11 cellular contexts compared by ENCODE assay signal in the genomic region with DNA sequence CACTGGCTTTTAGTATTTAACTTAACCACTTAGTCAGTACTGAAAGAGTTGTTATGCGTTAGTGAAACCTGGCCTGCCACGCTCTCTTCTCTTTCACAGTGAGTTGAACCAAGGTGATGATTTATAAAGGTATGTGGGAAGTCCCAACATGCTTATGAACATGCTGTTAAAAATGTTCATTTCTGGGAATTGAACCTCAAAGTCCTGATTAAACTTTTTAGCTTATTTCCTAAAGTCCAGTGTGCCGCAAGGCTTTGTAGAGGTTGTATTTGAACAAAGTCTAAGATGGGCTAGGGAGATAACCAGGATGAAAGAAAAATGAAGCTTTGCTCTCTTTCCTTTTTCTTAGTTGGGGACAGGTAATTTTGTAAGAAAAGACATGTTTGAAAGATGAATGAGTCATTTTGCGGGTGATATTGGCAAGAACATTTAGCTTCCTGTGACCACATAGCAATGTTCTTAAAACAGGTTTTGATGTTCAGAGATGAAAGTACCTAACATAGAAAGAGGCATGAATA.
DNase-seq lines count a peak whose midpoint lies in the region; ATAC-seq and TF ChIP-seq lines count a peak whose summit lies in the region.
"Had no signal": no experiment of that assay in that cellular context is flagged by ENCODE, and none has a peak within 500 bp of the region (broad histone marks: within the 10 kb centered on the region; RNA-seq: fewer than 3 reads in every experiment).

No MANE protein-coding gene starts in this region.

- POLR2A ChIA-PET in CD4-positive, alpha-beta memory T cell (lab: Charles Lee; ENCODE audit: partially characterized antibody), result no interaction called here
- POLR2A ChIA-PET in activated CD8-positive, alpha-beta T cell treated with anti-CD3 and anti-CD28 coated beads for 36 hours (lab: Charles Lee), result no interaction called here
- POLR2A ChIA-PET in SK-N-SH (lab: Yijun Ruan, JAX), result no interaction called here

- H3K27ac ChIP-seq in CD4-positive, alpha-beta memory T cell (ENCODE audit: low read depth, low read length), result no peak overlapping the region
- no peak overlapping the region for H3K27ac ChIP-seq in SK-N-SH (ENCODE audit: low read depth in 2 of 2, low read length in 1 of 2)
- H3K27ac ChIP-seq: C4-2B, neutrophil, SJSA1 had no signal

- H3K9me3 ChIP-seq in CD4-positive, alpha-beta memory T cell (ENCODE audit: control insufficient read depth in 1 of 2, low read length in 2 of 2), result no peaks in the 10 kb centered on the region
- H3K9me3 ChIP-seq in SK-N-SH, result no peaks in the 10 kb centered on the region
- H3K9me3 ChIP-seq: neutrophil, SJSA1 had no signal

- no peak overlapping the region for H3K4me3 Mint-ChIP-seq in CD4-positive, alpha-beta memory T cell
- no peak overlapping the region for H3K4me3 Mint-ChIP-seq in activated CD8-positive, alpha-beta T cell treated with anti-CD3 and anti-CD28 coated beads for 36 hours

- peaks cover 0 to 6% (median 4%) of the 10 kb centered on the region in 4 donors for H3K4me1 Mint-ChIP-seq in CD4-positive, alpha-beta memory T cell
- H3K4me1 Mint-ChIP-seq in activated CD8-positive, alpha-beta T cell treated with anti-CD3 and anti-CD28 coated beads for 36 hours (ENCODE audit: low read depth), result peaks cover 10% of the 10 kb centered on the region

- H3K36me3 Mint-ChIP-seq in CD4-positive, alpha-beta memory T cell, result no peaks in the 10 kb centered on the region
- H3K36me3 Mint-ChIP-seq in activated CD8-positive, alpha-beta T cell treated with anti-CD3 and anti-CD28 coated beads for 36 hours (ENCODE audit: low read depth), result no peaks in the 10 kb centered on the region

- H3K27ac Mint-ChIP-seq in CD4-positive, alpha-beta memory T cell, result peak overlapping the region in 1 of 7 donors; percentile 22
- H3K27ac Mint-ChIP-seq in activated CD8-positive, alpha-beta T cell treated with anti-CD3 and anti-CD28 coated beads for 36 hours, result peak overlapping the region; percentile 50

- H3K27me3 Mint-ChIP-seq in CD4-positive, alpha-beta memory T cell, result no peaks in the 10 kb centered on the region
- peaks cover 2% of the 10 kb centered on the region for H3K27me3 Mint-ChIP-seq in activated CD8-positive, alpha-beta T cell treated with anti-CD3 and anti-CD28 coated beads for 36 hours

- H3K9me3 Mint-ChIP-seq in CD4-positive, alpha-beta memory T cell, result peaks cover 0 to 2% (median 0%) of the 10 kb centered on the region in 8 donors
- no peaks in the 10 kb centered on the region for H3K9me3 Mint-ChIP-seq in activated CD8-positive, alpha-beta T cell treated with anti-CD3 and anti-CD28 coated beads for 36 hours

- TF ChIP-seq CTCF in activated CD8-positive, alpha-beta T cell treated with anti-CD3 and anti-CD28 coated beads for 36 hours (IDR thresholded peaks at IDR 0.05), result no peak
- TF ChIP-seq CTCF in SK-N-SH (IDR thresholded peaks at IDR 0.05), result no peak

- H3K36me3 ChIP-seq in CD4-positive, alpha-beta memory T cell (ENCODE audit: insufficient read depth, low read length), result no peaks in the 10 kb centered on the region
- no peaks in the 10 kb centered on the region for H3K36me3 ChIP-seq in H7 (replicated peaks; ENCODE audit: control insufficient read depth, insufficient read depth, low read length)
- H3K36me3 ChIP-seq in SK-N-SH (replicated peaks in 1 of 2; ENCODE audit: control insufficient read depth in 1 of 2, insufficient read depth in 2 of 2, low read length in 1 of 2), result no peaks in the 10 kb centered on the region
- H3K36me3 ChIP-seq: neutrophil, SJSA1 had no signal

- no peaks in the 10 kb centered on the region for H3K9me2 ChIP-seq in SK-N-SH

- peak in 4 of 5 donors; percentile 1 to 8 (median 1) for DNase-seq in CD4-positive, alpha-beta memory T cell
- DNase-seq in activated CD8-positive, alpha-beta T cell treated with anti-CD3 and anti-CD28 coated beads for 36 hours, result peak; percentile 56
- no peak for DNase-seq in SIG-M5 (lab: John Stamatoyannopoulos, UW)
- DNase-seq in H7, result no peak
- DNase-seq in SK-N-SH, result no peak
- DNase-seq in KG1 (lab: John Stamatoyannopoulos, UW), result no peak

- TF ChIP-seq EP300 in SK-N-SH (IDR thresholded peaks at IDR 0.05; ENCODE audit: borderline replicate concordance in 1 of 2, low read depth in 1 of 2, low read length in 1 of 2), result no peak

- H3K4me2 ChIP-seq in SK-N-SH, result no peak overlapping the region

- no peak overlapping the region for H3K9ac ChIP-seq in SK-N-SH

- H3K4me1 ChIP-seq in CD4-positive, alpha-beta memory T cell (ENCODE audit: insufficient read depth, low read length), result no peaks in the 10 kb centered on the region
- no peaks in the 10 kb centered on the region for H3K4me1 ChIP-seq in SK-N-SH (ENCODE audit: control insufficient read depth in 1 of 2, insufficient read depth in 2 of 2, low read depth in 1 of 2, low read length in 1 of 2)
- H3K4me1 ChIP-seq: SJSA1 had no signal

- H2AFZ ChIP-seq in SK-N-SH (ENCODE audit: low read depth), result no peak overlapping the region

- H3F3A ChIP-seq in SK-N-SH (replicated peaks; ENCODE audit: insufficient read depth), result no peaks in the 10 kb centered on the region

- CTCF ChIA-PET in CD4-positive, alpha-beta memory T cell (lab: Charles Lee; ENCODE audit: partially characterized antibody), result no interaction called here
- CTCF ChIA-PET in activated CD8-positive, alpha-beta T cell treated with anti-CD3 and anti-CD28 coated beads for 36 hours (lab: Charles Lee), result interaction anchor here (0.8 kb wide), 1 partner anchor 152 kb away, joined by 3 read pairs; no protein-coding TSS in a partner anchor
- CTCF ChIA-PET in SK-N-SH (lab: Yijun Ruan, JAX), result interaction anchor here (1.4 kb wide), 1 partner anchor 8 kb away, joined by 3 read pairs; no protein-coding TSS in a partner anchor

- no peaks in the 10 kb centered on the region for H3K79me2 ChIP-seq in SK-N-SH (ENCODE audit: insufficient read depth)

- no peak overlapping the region for H3K4me3 ChIP-seq in CD4-positive, alpha-beta memory T cell (ENCODE audit: low read length in 2 of 2)
- H3K4me3 ChIP-seq in H7 (ENCODE audit: insufficient read depth, low read depth, low read length) (no peak overlapping the region), SK-N-SH (ENCODE audit: low read depth in 2 of 2, low read length in 1 of 2) (no peak overlapping the region)
- H3K4me3 ChIP-seq: SJSA1 had no signal

- no peaks in the 10 kb centered on the region for H4K20me1 ChIP-seq in SK-N-SH (ENCODE audit: insufficient read depth)

- intact Hi-C loops in CD4-positive, alpha-beta memory T cell (cut with micrococcal nuclease), result no loop called here
- intact Hi-C loops in activated CD8-positive, alpha-beta T cell treated with anti-CD3 and anti-CD28 coated beads for 36 hours (cut with micrococcal nuclease), result no loop called here

- peak; percentile 86 for ATAC-seq in GM19351 (IDR thresholded peaks at IDR 0.05; ENCODE audit: unreplicated experiment)
- peak; percentile 91 for ATAC-seq in HG02981 (IDR thresholded peaks at IDR 0.05; ENCODE audit: unreplicated experiment)
- peak; percentile 92 for ATAC-seq in activated CD8-positive, alpha-beta T cell treated with anti-CD3 and anti-CD28 coated beads for 36 hours

- H3K27me3 ChIP-seq in CD4-positive, alpha-beta memory T cell (ENCODE audit: insufficient read depth, low read length), result no peaks in the 10 kb centered on the region
- H3K27me3 ChIP-seq in H7 (ENCODE audit: control insufficient read depth, insufficient read depth, low read length) (no peaks in the 10 kb centered on the region), SK-N-SH (ENCODE audit: insufficient read depth) (no peaks in the 10 kb centered on the region)
- H3K27me3 ChIP-seq: neutrophil, SJSA1 had no signal

- WGBS in SK-N-SH (ENCODE audit: low lambda C conversion rate), result 9% methylated on average over 4 of the region's 4 CpGs

- TF ChIP-seq RAD21 in SK-N-SH (IDR thresholded peaks at IDR 0.05; ENCODE audit: low read length), result no peak

TF ChIP-seq in SK-N-SH, 30 proteins besides CTCF, POLR2A, EP300 and RAD21:
- TF ChIP-seq FOSL2 (IDR thresholded peaks at IDR 0.05; ENCODE audit: borderline replicate concordance, low read depth) (no peak), EZH2phosphoT487 (IDR thresholded peaks at IDR 0.05; ENCODE audit: borderline replicate concordance, low read depth) (no peak), GABPA (IDR thresholded peaks at IDR 0.05; ENCODE audit: low read depth) (no peak), NFIC (IDR thresholded peaks at IDR 0.05; ENCODE audit: borderline replicate concordance) (no peak), ELF1 (IDR thresholded peaks at IDR 0.05) (no peak)
- TF ChIP-seq, protein P1, sequence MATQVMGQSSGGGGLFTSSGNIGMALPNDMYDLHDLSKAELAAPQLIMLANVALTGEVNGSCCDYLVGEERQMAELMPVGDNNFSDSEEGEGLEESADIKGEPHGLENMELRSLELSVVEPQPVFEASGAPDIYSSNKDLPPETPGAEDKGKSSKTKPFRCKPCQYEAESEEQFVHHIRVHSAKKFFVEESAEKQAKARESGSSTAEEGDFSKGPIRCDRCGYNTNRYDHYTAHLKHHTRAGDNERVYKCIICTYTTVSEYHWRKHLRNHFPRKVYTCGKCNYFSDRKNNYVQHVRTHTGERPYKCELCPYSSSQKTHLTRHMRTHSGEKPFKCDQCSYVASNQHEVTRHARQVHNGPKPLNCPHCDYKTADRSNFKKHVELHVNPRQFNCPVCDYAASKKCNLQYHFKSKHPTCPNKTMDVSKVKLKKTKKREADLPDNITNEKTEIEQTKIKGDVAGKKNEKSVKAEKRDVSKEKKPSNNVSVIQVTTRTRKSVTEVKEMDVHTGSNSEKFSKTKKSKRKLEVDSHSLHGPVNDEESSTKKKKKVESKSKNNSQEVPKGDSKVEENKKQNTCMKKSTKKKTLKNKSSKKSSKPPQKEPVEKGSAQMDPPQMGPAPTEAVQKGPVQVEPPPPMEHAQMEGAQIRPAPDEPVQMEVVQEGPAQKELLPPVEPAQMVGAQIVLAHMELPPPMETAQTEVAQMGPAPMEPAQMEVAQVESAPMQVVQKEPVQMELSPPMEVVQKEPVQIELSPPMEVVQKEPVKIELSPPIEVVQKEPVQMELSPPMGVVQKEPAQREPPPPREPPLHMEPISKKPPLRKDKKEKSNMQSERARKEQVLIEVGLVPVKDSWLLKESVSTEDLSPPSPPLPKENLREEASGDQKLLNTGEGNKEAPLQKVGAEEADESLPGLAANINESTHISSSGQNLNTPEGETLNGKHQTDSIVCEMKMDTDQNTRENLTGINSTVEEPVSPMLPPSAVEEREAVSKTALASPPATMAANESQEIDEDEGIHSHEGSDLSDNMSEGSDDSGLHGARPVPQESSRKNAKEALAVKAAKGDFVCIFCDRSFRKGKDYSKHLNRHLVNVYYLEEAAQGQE (IDR thresholded peaks at IDR 0.05; ENCODE audit: low read depth, low read length), result no peak

Comparison
In these comparisons a context has a peak if more than half of its experiments do, and no peak if none do; other contexts are left out.
1. DNase-seq: peak in CD4-positive, alpha-beta memory T cell (4 of 5) and activated CD8-positive, alpha-beta T cell treated with anti-CD3 and anti-CD28 coated beads for 36 hours (single experiment); none in SIG-M5 (single experiment), H7 (single experiment), SK-N-SH (single experiment) and KG1 (single experiment).
2. Peak in every context shown above with its lines, with median percentiles within 50 percentile points of each other: ATAC-seq.